1 cellular context compared by ENCODE assay signal in the genomic region with DNA sequence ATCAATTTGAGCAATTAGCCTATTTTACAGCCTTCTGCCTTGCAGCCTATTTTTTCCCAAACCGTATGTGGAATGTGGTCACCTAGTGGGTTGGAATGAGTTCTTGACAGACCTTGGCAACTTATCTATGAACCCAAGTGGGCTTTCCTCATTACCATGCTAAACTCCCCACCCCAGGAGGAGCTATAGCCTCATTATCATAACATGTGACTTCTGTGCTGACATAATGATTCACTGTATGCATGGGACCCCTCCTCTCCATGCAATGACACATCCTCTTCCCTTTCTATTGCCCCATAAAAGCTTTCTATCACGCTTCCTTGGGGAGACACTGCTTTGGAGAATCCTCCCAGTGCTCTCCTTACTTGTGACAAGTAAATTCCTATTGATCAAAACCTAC.
TF ChIP-seq lines count a peak whose summit lies in the region.

No MANE protein-coding gene starts in this region.

TF ChIP-seq in H1, 55 proteins besides CTCF, POLR2A, EP300 and RAD21 (continued from another document):
- TF ChIP-seq KDM5A (IDR thresholded peaks at IDR 0.05; ENCODE audit: low read length) (no peak), CHD1 (IDR thresholded peaks at IDR 0.05; ENCODE audit: low read depth, low read length) (no peak), POLR2AphosphoS5 (IDR thresholded peaks at IDR 0.05; ENCODE audit: low read depth, low read length) (no peak), RNF2 (IDR thresholded peaks at IDR 0.05; ENCODE audit: borderline replicate concordance, low read depth, low read length, missing control alignments, poor library complexity, severe bottlenecking) (no peak), SIX5 (IDR thresholded peaks at IDR 0.05; ENCODE audit: low read depth, low read length) (no peak), CREB1 (IDR thresholded peaks at IDR 0.05) (no peak), TEAD4 (IDR thresholded peaks at IDR 0.05; ENCODE audit: low read depth, low read length) (no peak)
- TF ChIP-seq, protein P1, sequence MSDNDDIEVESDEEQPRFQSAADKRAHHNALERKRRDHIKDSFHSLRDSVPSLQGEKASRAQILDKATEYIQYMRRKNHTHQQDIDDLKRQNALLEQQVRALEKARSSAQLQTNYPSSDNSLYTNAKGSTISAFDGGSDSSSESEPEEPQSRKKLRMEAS (IDR thresholded peaks at IDR 0.05) = no peak
TF ChIP-seq in H1: peak in this region for 0.
